9 cellular contexts compared by ENCODE assay signal in the genomic region with DNA sequence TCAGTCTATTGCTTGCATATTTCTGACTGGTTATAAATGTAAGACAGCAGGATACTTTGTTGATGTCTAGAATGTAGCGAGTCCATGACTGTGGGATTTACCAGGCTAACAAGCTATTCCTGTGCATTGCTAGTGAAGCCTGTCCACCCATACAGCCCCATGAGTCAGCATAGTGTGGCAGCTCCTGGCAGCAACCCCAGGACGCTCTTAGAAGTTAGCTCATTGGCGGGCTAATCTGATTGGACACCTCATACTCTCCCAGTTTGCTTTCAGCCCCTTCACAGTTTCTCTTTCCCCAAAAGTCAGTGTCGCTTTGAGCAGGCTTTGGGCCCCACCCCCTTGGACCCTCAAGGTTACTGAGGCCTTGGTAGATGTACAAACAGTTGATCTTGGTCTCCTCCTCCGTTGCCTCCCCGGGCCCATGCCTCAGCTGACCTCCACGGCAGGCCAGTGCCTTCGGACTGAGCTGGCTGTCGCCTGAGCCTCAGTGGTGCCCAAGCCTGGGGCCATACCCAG. TPM values are rescaled to one million over a fixed set of nuclear protein-coding genes. Genes with fewer than 3 reads are reported as not detected.
DNase-seq lines count a peak whose midpoint lies in the region; ATAC-seq and TF ChIP-seq lines count a peak whose summit lies in the region.
"Had no signal": no experiment of that assay in that cellular context is flagged by ENCODE, and none has a peak within 500 bp of the region (broad histone marks: within the 10 kb centered on the region; RNA-seq: fewer than 3 reads in every experiment).

No MANE protein-coding gene starts in this region.

- H3K4me1 ChIP-seq in A673 (ENCODE audit: insufficient read depth, low read length, poor library complexity, severe bottlenecking) (no peaks in the 10 kb centered on the region), hepatocyte (ENCODE audit: insufficient read depth) (no peaks in the 10 kb centered on the region), left lung (peaks cover 0 to 3% of the 10 kb centered on the region in 2 donors)

- H3K27ac ChIP-seq in A673 (ENCODE audit: low read depth, low read length, poor library complexity, severe bottlenecking), result no peak overlapping the region
- no peak overlapping the region for H3K27ac ChIP-seq in hepatocyte
- H3K27ac ChIP-seq in left lung, result no peak overlapping the region

- H3K9me2 ChIP-seq in hepatocyte (replicated peaks; ENCODE audit: insufficient read depth), result no peaks in the 10 kb centered on the region

- peak; percentile 18 for DNase-seq in A673 (ENCODE audit: low spot score)
- peak; percentile 93 for DNase-seq in HCEC 1CT
- peak; percentile 80 for DNase-seq in astrocyte of the cerebellum (ENCODE audit: low read depth)
- peak; percentile 33 for DNase-seq in hepatocyte (ENCODE audit: low spot score)
- no peak for DNase-seq in G401 (ENCODE audit: low spot score)
- no peak for DNase-seq in NCI-H1694 (lab: John Stamatoyannopoulos, UW)
- DNase-seq in left lung, result no peak
- DNase-seq in stimulated activated CD4-positive, alpha-beta T cell treated with anti-CD3 and anti-CD28 coated beads, Interleukin-4, amount 100 ng/mL, for 1 hour, result no peak
- DNase-seq: NCI-H2081 had no signal

- no peak overlapping the region for H3K4me2 ChIP-seq in hepatocyte

- POLR2A ChIA-PET in A673 (lab: Charles Lee; ENCODE audit: low non-redundant PET), result no interaction called here

- H3K9me3 ChIP-seq in A673 (ENCODE audit: low read depth, low read length, poor library complexity, severe bottlenecking) (no peaks in the 10 kb centered on the region), hepatocyte (ENCODE audit: low read depth) (no peaks in the 10 kb centered on the region), left lung (no peaks in the 10 kb centered on the region)

- no peaks in the 10 kb centered on the region for H4K20me1 ChIP-seq in hepatocyte (ENCODE audit: insufficient read depth, poor library complexity, severe bottlenecking)

- H3K36me3 ChIP-seq in A673 (ENCODE audit: insufficient read depth, low read length, poor library complexity, severe bottlenecking) (peaks cover 3% of the 10 kb centered on the region), hepatocyte (replicated peaks; ENCODE audit: insufficient read depth, low read depth) (no peaks in the 10 kb centered on the region), left lung (peaks cover 0 to 81% of the 10 kb centered on the region in 2 donors)

- H2AFZ ChIP-seq in hepatocyte, result no peak overlapping the region

- CTCF ChIA-PET in A673 (lab: Charles Lee), result no interaction called here

- H3K79me2 ChIP-seq in hepatocyte, result no peaks in the 10 kb centered on the region

- no peak for TF ChIP-seq CTCF in A673 (conservative IDR thresholded peaks at IDR 0.05; ENCODE audit: low read depth, low read length)
- no peak for TF ChIP-seq CTCF in astrocyte of the cerebellum (IDR thresholded peaks at IDR 0.05; ENCODE audit: low read depth, low read length, missing control alignments)
- TF ChIP-seq CTCF in hepatocyte (IDR thresholded peaks at IDR 0.05; ENCODE audit: poor library complexity), result no peak
- no peak for TF ChIP-seq CTCF in left lung (IDR thresholded peaks at IDR 0.05)

- H3K27me3 ChIP-seq in A673 (replicated peaks; ENCODE audit: insufficient read depth, low read depth, low read length, poor library complexity), result no peaks in the 10 kb centered on the region
- H3K27me3 ChIP-seq in hepatocyte, result no peaks in the 10 kb centered on the region
- H3K27me3 ChIP-seq in left lung, result no peaks in the 10 kb centered on the region

- no peak overlapping the region for H3K4me3 ChIP-seq in A673 (ENCODE audit: low read depth, low read length, poor library complexity, severe bottlenecking)
- no peak overlapping the region for H3K4me3 ChIP-seq in astrocyte of the cerebellum (ENCODE audit: low read depth, low read length)
- no peak overlapping the region for H3K4me3 ChIP-seq in hepatocyte
- no peak overlapping the region for H3K4me3 ChIP-seq in left lung

- BruUV-seq in A673 (replicated peaks; lab: Mats Ljungman, UMichigan), result no TSS peak

- 96% methylated on average over 9 of the region's 9 CpGs for WGBS in hepatocyte (ENCODE audit: low lambda C conversion rate, missing lambda C conversion rate)

- intact Hi-C loops in A673 (cut with micrococcal nuclease; ENCODE audit: unreplicated experiment), result no loop called here
- intact Hi-C loops in left lung (cut with DNase I), result no loop called here

- no peak for ATAC-seq in left lung

- in situ Hi-C loops in astrocyte of the cerebellum (cut with HindIII; ENCODE audit: low sequenced_read_pairs), result no loop called here
- in situ Hi-C loops in G401 (cut with HindIII; ENCODE audit: low sequenced_read_pairs), result no loop called here

RNA-seq across cellular contexts. Expression of a gene that starts 48.0 kb away (rescaled TPM):
- total RNA-seq in A673 (2021), result 23.7 and 29.7 TPM in 2 replicates
- 50.7 and 58.4 TPM in 2 replicates for total RNA-seq in hepatocyte
- polyA plus RNA-seq in hepatocyte, result 48.8 and 49.9 TPM in 2 replicates
- total RNA-seq in G401 (2014; rRNA removed; shearing (Covaris generic)), result 21.5 and 37.0 TPM in 2 replicates
- total RNA-seq in left lung, result 10 to 100 TPM; 24.3 to 26.6 TPM

RNA-seq across cellular contexts. Expression of a gene that starts 48.1 kb away (rescaled TPM):
- total RNA-seq in A673 (2021) (30.4 and 32.5 TPM in 2 replicates), hepatocyte (64.9 and 80.0 TPM in 2 replicates), left lung (10 to 100 TPM; 48.1 to 48.9 TPM)
- polyA plus RNA-seq in hepatocyte, result 78.8 and 80.4 TPM in 2 replicates
- total RNA-seq in G401 (2014; rRNA removed; shearing (Covaris generic)), result 38.5 and 41.7 TPM in 2 replicates

Comparison
In these comparisons a context has a peak if more than half of its experiments do, and no peak if none do; other contexts are left out.
1. DNase-seq: peak in A673 (single experiment), HCEC 1CT (single experiment), astrocyte of the cerebellum (single experiment) and hepatocyte (single experiment); none in G401 (single experiment), NCI-H1694 (single experiment), left lung (0 of 2) and stimulated activated CD4-positive, alpha-beta T cell treated with anti-CD3 and anti-CD28 coated beads, Interleukin-4, amount 100 ng/mL, for 1 hour (single experiment).